20 cellular contexts compared by ENCODE assay signal in genomic region chr9:90665072-90665471, GRCh38. TPM values are rescaled to one million over a fixed set of nuclear protein-coding genes. Genes with fewer than 3 reads are reported as not detected.
"Had no signal": no experiment of that assay in that cellular context is flagged by ENCODE, and none has a peak within 500 bp of the region (broad histone marks: within the 10 kb centered on the region; RNA-seq: fewer than 3 reads in every experiment).

No MANE protein-coding gene starts in this region.

- H3K4me1 ChIP-seq: psoas muscle, right lobe of liver had no signal

- H3K9me3 Mint-ChIP-seq: T-helper 2 cell treated with Interferon-gamma antibody and Interleukin-4, amounts not matched to agents 5 μg/mL and 100 μg/mL, for 36 hours had no signal

- H3K4me1 Mint-ChIP-seq: naive thymus-derived CD8-positive, alpha-beta T cell had no signal

- H3K27ac ChIP-seq: brain microvascular endothelial cell, psoas muscle, right lobe of liver had no signal

- H3K4me3 ChIP-seq: mucosa of descending colon, psoas muscle, right lobe of liver had no signal

- ATAC-seq: activated CD8-positive, alpha-beta T cell treated with anti-CD3 and anti-CD28 coated beads for 36 hours; activated T-cell treated with anti-CD3 and anti-CD28 coated beads, Interleukin-2, amount 50 U/mL, for 72 hours; esophagus mucosa; mucosa of descending colon; naive thymus-derived CD8-positive, alpha-beta T cell; psoas muscle; right lobe of liver had no signal

- H3K9me3 ChIP-seq: mucosa of descending colon, psoas muscle, right lobe of liver had no signal

- DNase-seq: activated CD4-positive, alpha-beta T cell treated with anti-CD3 and anti-CD28 coated beads for 1 hour; activated CD8-positive, alpha-beta memory T cell treated with anti-CD3 and anti-CD28 coated beads, Interleukin-2, amount 50 U/mL, for 4 hours; activated CD8-positive, alpha-beta T cell treated with anti-CD3 and anti-CD28 coated beads for 36 hours; activated gamma-delta T cell treated with Interleukin-2 at 50 U/mL for 16 hours; activated naive CD8-positive, alpha-beta T cell treated with anti-CD3 and anti-CD28 coated beads for 36 hours; activated T-cell treated with anti-CD3 and anti-CD28 coated beads, Interleukin-2, amount 50 U/mL, for 72 hours; brain microvascular endothelial cell; dermis blood vessel endothelial cell; mammary epithelial cell; mucosa of descending colon; naive thymus-derived CD8-positive, alpha-beta T cell; occipital lobe; psoas muscle; right lobe of liver; stimulated activated CD4-positive, alpha-beta T cell treated with anti-CD3 and anti-CD28 coated beads, Interleukin-1b, Interleukin-23, amount 100 ng/mL, for 48 hours; stimulated activated naive CD4-positive, alpha-beta T cell; substantia nigra; trophoblast cell had no signal

- H3K27ac Mint-ChIP-seq: activated CD8-positive, alpha-beta T cell treated with anti-CD3 and anti-CD28 coated beads for 36 hours; activated naive CD8-positive, alpha-beta T cell treated with anti-CD3 and anti-CD28 coated beads for 36 hours; activated T-cell treated with anti-CD3 and anti-CD28 coated beads, Interleukin-2, amount 50 U/mL, for 72 hours; naive thymus-derived CD8-positive, alpha-beta T cell; T-helper 2 cell treated with Interferon-gamma antibody and Interleukin-4, amounts not matched to agents 5 μg/mL and 100 μg/mL, for 36 hours had no signal

- H3K4me3 Mint-ChIP-seq: activated CD8-positive, alpha-beta T cell treated with anti-CD3 and anti-CD28 coated beads for 36 hours; activated naive CD8-positive, alpha-beta T cell treated with anti-CD3 and anti-CD28 coated beads for 36 hours; activated T-cell treated with anti-CD3 and anti-CD28 coated beads, Interleukin-2, amount 50 U/mL, for 72 hours; naive thymus-derived CD8-positive, alpha-beta T cell; T-helper 2 cell treated with Interferon-gamma antibody and Interleukin-4, amounts not matched to agents 5 μg/mL and 100 μg/mL, for 36 hours had no signal

- H3K36me3 Mint-ChIP-seq: activated naive CD8-positive, alpha-beta T cell treated with anti-CD3 and anti-CD28 coated beads for 36 hours; naive thymus-derived CD8-positive, alpha-beta T cell had no signal

- H3K36me3 ChIP-seq: brain microvascular endothelial cell, right lobe of liver had no signal

RNA-seq across cellular contexts. Expression of gene DIRAS2, which starts 22.4 kb away (rescaled TPM):
- total RNA-seq: activated CD8-positive, alpha-beta T cell treated with anti-CD3 and anti-CD28 coated beads for 36 hours; activated naive CD8-positive, alpha-beta T cell treated with anti-CD3 and anti-CD28 coated beads for 36 hours; esophagus mucosa; mammary epithelial cell; naive thymus-derived CD8-positive, alpha-beta T cell had no signal
- polyA plus RNA-seq: mammary epithelial cell; naive thymus-derived CD8-positive, alpha-beta T cell had no signal
